Comparison of ENCODE assay signal across 8 cellular contexts in the genomic region with DNA sequence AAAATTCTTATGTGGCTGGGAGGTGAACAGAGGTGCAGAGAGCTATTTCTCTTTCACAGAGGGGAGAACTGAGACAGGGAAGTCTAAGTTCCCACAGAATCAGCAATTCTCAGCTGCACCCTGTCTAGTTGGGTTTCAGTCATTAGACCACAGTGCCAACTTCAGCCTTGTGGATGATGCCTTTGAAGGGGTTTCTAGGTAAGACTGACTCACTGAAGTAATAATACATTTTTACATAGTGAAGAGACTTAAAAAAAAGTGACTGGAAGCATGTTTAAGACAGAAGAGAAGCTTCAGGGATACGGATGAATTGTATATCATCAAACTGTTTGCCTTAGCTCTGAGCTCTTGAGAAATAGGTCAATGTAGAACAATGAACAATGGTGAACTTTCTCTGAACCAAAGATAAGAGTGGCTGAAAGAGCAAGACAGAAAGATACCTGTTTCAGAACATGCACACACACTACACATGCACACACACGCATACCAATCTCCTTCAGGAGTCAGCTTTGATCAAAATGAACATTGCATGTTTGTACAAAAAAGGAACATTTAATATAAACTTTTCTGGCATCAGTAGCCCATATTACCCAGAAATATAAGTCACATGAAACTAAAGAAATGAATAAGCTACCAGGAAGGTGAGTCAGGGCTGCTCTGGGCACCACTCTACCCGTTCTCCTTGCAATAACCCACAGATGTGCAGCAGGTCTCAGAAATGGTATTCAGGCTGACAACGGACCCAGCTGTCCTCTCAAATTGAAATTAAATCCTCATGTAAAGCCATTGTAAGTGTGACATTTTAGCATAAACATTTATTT. TPM values are rescaled to one million over a fixed set of nuclear protein-coding genes. Genes with fewer than 3 reads are reported as not detected.
A peak's percentile ranks its signal among the peaks of the same experiment; 100 is the strongest.
DNase-seq lines count a peak whose midpoint lies in the region; ATAC-seq and TF ChIP-seq lines count a peak whose summit lies in the region.

No MANE protein-coding gene starts in this region.

- H3K4me3 ChIP-seq in GM12865 (ENCODE audit: low read depth, low read length): no peak overlapping the region
- no peak overlapping the region for H3K4me3 ChIP-seq in mucosa of descending colon

- H3K9me3 ChIP-seq in mucosa of descending colon: no peaks in the 10 kb centered on the region

- no peak for TF ChIP-seq CTCF in GM12865 (IDR thresholded peaks at IDR 0.05; ENCODE audit: insufficient read depth, low read depth, low read length, missing control alignments)
- no peak for TF ChIP-seq CTCF in mucosa of descending colon (IDR thresholded peaks at IDR 0.05)

- no peaks in the 10 kb centered on the region for H3K36me3 ChIP-seq in mucosa of descending colon (ENCODE audit: low read depth)

- H3K36me3 Mint-ChIP-seq in activated naive CD4-positive, alpha-beta T cell treated with anti-CD3 and anti-CD28 coated beads, Interleukin-2, amount 50 U/mL, for 72 hours: no peaks in the 10 kb centered on the region

- ATAC-seq in HG03280 (IDR thresholded peaks at IDR 0.05; ENCODE audit: unreplicated experiment) (peak; percentile 59), mucosa of descending colon (peak; percentile 54)
- ATAC-seq in activated naive CD4-positive, alpha-beta T cell treated with anti-CD3 and anti-CD28 coated beads, Interleukin-2, amount 50 U/mL, for 72 hours: peak; percentile 94

- H3K27ac Mint-ChIP-seq in activated naive CD4-positive, alpha-beta T cell treated with anti-CD3 and anti-CD28 coated beads, Interleukin-2, amount 50 U/mL, for 72 hours: peak overlapping the region; percentile 95 to 97

- H3K4me1 ChIP-seq in mucosa of descending colon (ENCODE audit: low read depth): no peaks in the 10 kb centered on the region

- peak; percentile 69 for DNase-seq in GM12865 (ENCODE audit: low read depth)
- peak in 1 of 2 donors; percentile 44 for DNase-seq in activated naive CD4-positive, alpha-beta T cell treated with anti-CD3 and anti-CD28 coated beads, Interleukin-2, amount 50 U/mL, for 72 hours (ENCODE audit: low spot score in 2 of 2)
- DNase-seq in mucosa of descending colon: no peak
- DNase-seq in NCI-H2029 (lab: John Stamatoyannopoulos, UW): no peak
- no peak for DNase-seq in GM03348 (ENCODE audit: low spot score)
- no peak for DNase-seq in NCI-H1436 (lab: John Stamatoyannopoulos, UW)
- no peak for DNase-seq in GM19240 (ENCODE audit: insufficient read length, low spot score)

- no peaks in the 10 kb centered on the region for H3K9me3 Mint-ChIP-seq in activated naive CD4-positive, alpha-beta T cell treated with anti-CD3 and anti-CD28 coated beads, Interleukin-2, amount 50 U/mL, for 72 hours

- intact Hi-C loops in mucosa of descending colon (cut with DNase I, micrococcal nuclease): no loop called here

RNA-seq across cellular contexts. Expression of a gene that starts 12.6 kb away (rescaled TPM):
- 100 to 1,000 TPM; 161 to 168 TPM for total RNA-seq in activated naive CD4-positive, alpha-beta T cell treated with anti-CD3 and anti-CD28 coated beads, Interleukin-2, amount 50 U/mL, for 72 hours
- total RNA-seq in mucosa of descending colon: 10 to 100 TPM; 11.5 to 19.4 (median 13.1) TPM

Comparison
In these comparisons a context has a peak if more than half of its experiments do, and no peak if none do; other contexts are left out.
1. RNA of a gene that starts 12.6 kb away (total RNA-seq): 161 to 168 TPM in activated naive CD4-positive, alpha-beta T cell treated with anti-CD3 and anti-CD28 coated beads, Interleukin-2, amount 50 U/mL, for 72 hours; 11.5 to 19.4 TPM in mucosa of descending colon; every median in the first group is over 4 times any median in the second.
2. Peak in every context shown above with its lines, with median percentiles within 50 percentile points of each other: ATAC-seq.